In genomic region chr2:27049422-27050280, GRCh38 we compare ENCODE assay signal across 1 cellular context.
TF ChIP-seq lines count a peak whose summit lies in the region.

No MANE protein-coding gene starts in this region.

TF ChIP-seq in HepG2, 621 proteins besides CTCF, POLR2A, EP300 and RAD21 (continued from another document and continues in another):
- TF ChIP-seq BATF2 (CRISPR knock-in tag; IDR thresholded peaks at IDR 0.05) (peak; percentile 89; the same call in 1 of the 2 replicates), ZNF496 (CRISPR knock-in tag; IDR thresholded peaks at IDR 0.05; ENCODE audit: insufficient replicate concordance) (no peak), NFIB (CRISPR knock-in tag; IDR thresholded peaks at IDR 0.05; ENCODE audit: borderline replicate concordance) (no peak), SP4 (CRISPR knock-in tag; IDR thresholded peaks at IDR 0.05) (peak; percentile 79; the same call in 1 of the 2 replicates), ASH2L (IDR thresholded peaks at IDR 0.05; ENCODE audit: insufficient read length, low read depth, low read length) (no peak), ZNF614 (CRISPR knock-in tag; IDR thresholded peaks at IDR 0.05; ENCODE audit: borderline replicate concordance) (0 out of 2 replicates have a peak, but pooled peaks have one; percentile 14), ATF5 (CRISPR knock-in tag; IDR thresholded peaks at IDR 0.05; ENCODE audit: low read depth) (no peak; the same call in 1 of the 2 replicates), ZBTB10 (CRISPR knock-in tag; IDR thresholded peaks at IDR 0.05; ENCODE audit: borderline replicate concordance) (peak; percentile 48; the same call in 1 of the 2 replicates), POGZ (CRISPR knock-in tag; IDR thresholded peaks at IDR 0.05) (peak; percentile 4; the same call in 1 of the 2 replicates), ZSCAN9 (CRISPR knock-in tag; IDR thresholded peaks at IDR 0.05; ENCODE audit: borderline replicate concordance) (0 out of 2 replicates have a peak, but pooled peaks have one; percentile 5), ZBTB14 (CRISPR knock-in tag; IDR thresholded peaks at IDR 0.05) (peak; percentile 20; the same call in 1 of the 2 replicates), ZNF878 (CRISPR knock-in tag; IDR thresholded peaks at IDR 0.05) (0 out of 2 replicates have a peak, but pooled peaks have one; percentile 7), NFE2L2 (IDR thresholded peaks at IDR 0.05; ENCODE audit: low read length) (no peak), SNAPC5 (CRISPR knock-in tag; IDR thresholded peaks at IDR 0.05; ENCODE audit: borderline replicate concordance) (0 out of 2 replicates have a peak, but pooled peaks have one; percentile 12), HOXA5 (CRISPR knock-in tag; IDR thresholded peaks at IDR 0.05) (no peak; the same call in 1 of the 2 replicates), ZNF589 (CRISPR knock-in tag; conservative IDR thresholded peaks at IDR 0.05) (no peak), ZNF703 (CRISPR knock-in tag; IDR thresholded peaks at IDR 0.05; ENCODE audit: borderline replicate concordance) (peak; percentile 94; the same call in 1 of the 2 replicates), ZFAT (CRISPR knock-in tag; conservative IDR thresholded peaks at IDR 0.05) (0 out of 2 replicates have a peak, but pooled peaks have one; percentile 75), MXI1 (IDR thresholded peaks at IDR 0.05; ENCODE audit: borderline replicate concordance, low read depth, low read length) (peak; percentile 37; the same call in 1 of the 3 replicates), NR2F6 (IDR thresholded peaks at IDR 0.05) (no peak; the same call in 1 of the 2 replicates), NR2F6 (CRISPR knock-in tag; IDR thresholded peaks at IDR 0.05) (peak; percentile 20; the same call in 1 of the 2 replicates), ZFY (CRISPR knock-in tag; IDR thresholded peaks at IDR 0.05) (peak; percentile 89; the same call in 1 of the 2 replicates), MED13 (CRISPR knock-in tag; IDR thresholded peaks at IDR 0.05) (peak; percentile 49; the same call in 1 of the 2 replicates), FIP1L1 (IDR thresholded peaks at IDR 0.05; ENCODE audit: borderline replicate concordance, insufficient read depth, low read depth, low read length) (0 out of 2 replicates have a peak, but pooled peaks have one; percentile 29), ZNF552 (CRISPR knock-in tag; IDR thresholded peaks at IDR 0.05; ENCODE audit: borderline replicate concordance) (no peak), DZIP1 (CRISPR knock-in tag; IDR thresholded peaks at IDR 0.05) (peak; percentile 60), ZNF609 (CRISPR knock-in tag; IDR thresholded peaks at IDR 0.05; ENCODE audit: borderline replicate concordance) (peak; percentile 53; the same call in 1 of the 2 replicates), NR2F1 (CRISPR knock-in tag; IDR thresholded peaks at IDR 0.05) (peak in 1 of 2 experiments; percentile 42; a peak in 1 of 4 replicates), REL (CRISPR knock-in tag; conservative IDR thresholded peaks at IDR 0.05) (peak; percentile 78; the same call in 1 of the 2 replicates), ZBTB7B (CRISPR knock-in tag; IDR thresholded peaks at IDR 0.05) (peak; percentile 56; the same call in 1 of the 2 replicates), ZNF761 (CRISPR knock-in tag; conservative IDR thresholded peaks at IDR 0.05) (peak; percentile 66; the same call in 1 of the 2 replicates), KMT2A (CRISPR knock-in tag; IDR thresholded peaks at IDR 0.05) (no peak)
- TF ChIP-seq, protein P1, sequence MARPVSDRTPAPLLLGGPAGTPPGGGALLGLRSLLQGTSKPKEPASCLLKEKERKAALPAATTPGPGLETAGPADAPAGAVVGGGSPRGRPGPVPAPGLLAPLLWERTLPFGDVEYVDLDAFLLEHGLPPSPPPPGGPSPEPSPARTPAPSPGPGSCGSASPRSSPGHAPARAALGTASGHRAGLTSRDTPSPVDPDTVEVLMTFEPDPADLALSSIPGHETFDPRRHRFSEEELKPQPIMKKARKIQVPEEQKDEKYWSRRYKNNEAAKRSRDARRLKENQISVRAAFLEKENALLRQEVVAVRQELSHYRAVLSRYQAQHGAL (CRISPR knock-in tag; IDR thresholded peaks at IDR 0.05; ENCODE audit: not compliant biosample characterization) = peak; percentile 51
- TF ChIP-seq, protein P2, sequence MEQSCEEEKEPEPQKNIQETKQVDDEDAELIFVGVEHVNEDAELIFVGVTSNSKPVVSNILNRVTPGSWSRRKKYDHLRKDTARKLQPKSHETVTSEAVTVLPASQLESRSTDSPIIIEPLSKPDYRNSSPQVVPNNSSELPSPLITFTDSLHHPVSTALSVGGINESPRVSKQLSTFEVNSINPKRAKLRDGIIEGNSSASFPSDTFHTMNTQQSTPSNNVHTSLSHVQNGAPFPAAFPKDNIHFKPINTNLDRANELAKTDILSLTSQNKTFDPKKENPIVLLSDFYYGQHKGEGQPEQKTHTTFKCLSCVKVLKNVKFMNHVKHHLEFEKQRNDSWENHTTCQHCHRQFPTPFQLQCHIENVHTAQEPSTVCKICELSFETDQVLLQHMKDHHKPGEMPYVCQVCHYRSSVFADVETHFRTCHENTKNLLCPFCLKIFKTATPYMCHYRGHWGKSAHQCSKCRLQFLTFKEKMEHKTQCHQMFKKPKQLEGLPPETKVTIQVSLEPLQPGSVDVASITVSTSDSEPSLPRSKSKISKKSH (CRISPR knock-in tag; IDR thresholded peaks at IDR 0.05; ENCODE audit: borderline replicate concordance) = peak; percentile 28
- TF ChIP-seq, protein P3, sequence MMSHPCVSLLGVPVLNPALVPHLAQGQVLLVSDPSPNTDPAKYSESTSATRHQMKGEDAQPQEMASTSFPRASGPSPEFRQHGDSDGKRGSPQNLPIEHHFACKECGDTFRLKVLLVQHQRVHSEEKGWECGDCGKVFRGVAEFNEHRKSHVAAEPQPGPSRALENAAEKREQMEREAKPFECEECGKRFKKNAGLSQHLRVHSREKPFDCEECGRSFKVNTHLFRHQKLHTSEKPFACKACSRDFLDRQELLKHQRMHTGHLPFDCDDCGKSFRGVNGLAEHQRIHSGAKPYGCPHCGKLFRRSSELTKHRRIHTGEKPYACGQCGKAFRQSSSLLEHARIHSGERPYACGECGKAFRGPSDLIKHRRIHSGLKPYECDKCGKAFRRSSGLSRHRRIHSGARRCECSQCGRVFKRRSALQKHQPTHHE (CRISPR knock-in tag; IDR thresholded peaks at IDR 0.05; ENCODE audit: borderline replicate concordance) = no peak
- TF ChIP-seq, protein P4, sequence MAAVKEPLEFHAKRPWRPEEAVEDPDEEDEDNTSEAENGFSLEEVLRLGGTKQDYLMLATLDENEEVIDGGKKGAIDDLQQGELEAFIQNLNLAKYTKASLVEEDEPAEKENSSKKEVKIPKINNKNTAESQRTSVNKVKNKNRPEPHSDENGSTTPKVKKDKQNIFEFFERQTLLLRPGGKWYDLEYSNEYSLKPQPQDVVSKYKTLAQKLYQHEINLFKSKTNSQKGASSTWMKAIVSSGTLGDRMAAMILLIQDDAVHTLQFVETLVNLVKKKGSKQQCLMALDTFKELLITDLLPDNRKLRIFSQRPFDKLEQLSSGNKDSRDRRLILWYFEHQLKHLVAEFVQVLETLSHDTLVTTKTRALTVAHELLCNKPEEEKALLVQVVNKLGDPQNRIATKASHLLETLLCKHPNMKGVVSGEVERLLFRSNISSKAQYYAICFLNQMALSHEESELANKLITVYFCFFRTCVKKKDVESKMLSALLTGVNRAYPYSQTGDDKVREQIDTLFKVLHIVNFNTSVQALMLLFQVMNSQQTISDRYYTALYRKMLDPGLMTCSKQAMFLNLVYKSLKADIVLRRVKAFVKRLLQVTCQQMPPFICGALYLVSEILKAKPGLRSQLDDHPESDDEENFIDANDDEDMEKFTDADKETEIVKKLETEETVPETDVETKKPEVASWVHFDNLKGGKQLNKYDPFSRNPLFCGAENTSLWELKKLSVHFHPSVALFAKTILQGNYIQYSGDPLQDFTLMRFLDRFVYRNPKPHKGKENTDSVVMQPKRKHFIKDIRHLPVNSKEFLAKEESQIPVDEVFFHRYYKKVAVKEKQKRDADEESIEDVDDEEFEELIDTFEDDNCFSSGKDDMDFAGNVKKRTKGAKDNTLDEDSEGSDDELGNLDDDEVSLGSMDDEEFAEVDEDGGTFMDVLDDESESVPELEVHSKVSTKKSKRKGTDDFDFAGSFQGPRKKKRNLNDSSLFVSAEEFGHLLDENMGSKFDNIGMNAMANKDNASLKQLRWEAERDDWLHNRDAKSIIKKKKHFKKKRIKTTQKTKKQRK (IDR thresholded peaks at IDR 0.05; ENCODE audit: low read length) = no peak
